Comparison of ENCODE assay signal across 8 cellular contexts in genomic region chr6:119119062-119119461, GRCh38. TPM values are rescaled to one million over a fixed set of nuclear protein-coding genes. Genes with fewer than 3 reads are reported as not detected.
DNase-seq lines count a peak whose midpoint lies in the region; ATAC-seq and TF ChIP-seq lines count a peak whose summit lies in the region.
"Not testable (repeated sequence)": the region's sequence is repeated elsewhere in the genome, so short reads cannot be mapped to it uniquely, and the experiment has no call there.
"Had no signal": no experiment of that assay in that cellular context is flagged by ENCODE, and none has a peak within 500 bp of the region (broad histone marks: within the 10 kb centered on the region; RNA-seq: fewer than 3 reads in every experiment).

No MANE protein-coding gene starts in this region.

- not testable (repeated sequence) for H2BK5ac ChIP-seq in neuronal stem cell (ENCODE audit: low read length)

- H3K18ac ChIP-seq in neuronal stem cell (ENCODE audit: low read length) = not testable (repeated sequence)

- not testable (repeated sequence) for H2AFZ ChIP-seq in GM23338
- H2AFZ ChIP-seq in neuronal stem cell (ENCODE audit: low read length) = peak overlapping the region; percentile 11

- H3K23ac ChIP-seq in neuronal stem cell (ENCODE audit: low read depth, low read length, poor library complexity) = not testable (repeated sequence)

- H4K91ac ChIP-seq in neuronal stem cell (ENCODE audit: low read depth, low read length, poor library complexity) = not testable (repeated sequence)

- H3K4ac ChIP-seq in neuronal stem cell (ENCODE audit: low read length) = not testable (repeated sequence)

- H2BK15ac ChIP-seq in neuronal stem cell (ENCODE audit: low read length) = not testable (repeated sequence)

- H3K14ac ChIP-seq in neuronal stem cell (ENCODE audit: low read length) = not testable (repeated sequence)

- not testable (repeated sequence) for ATAC-seq in GM23338

- H2BK120ac ChIP-seq in neuronal stem cell (ENCODE audit: low read depth, low read length) = not testable (repeated sequence)

- H3K27me3 ChIP-seq in GM23338 (ENCODE audit: insufficient read depth); HUES6 (ENCODE audit: control insufficient read depth, insufficient read depth, low read length); endodermal cell (ENCODE audit: control insufficient read depth, insufficient read depth, low read length, poor library complexity, severe bottlenecking); iPS-18a (ENCODE audit: control insufficient read depth, insufficient read depth, low read length); neuronal stem cell (ENCODE audit: control insufficient read depth in 3 of 3, insufficient read depth in 3 of 3, low read depth in 1 of 3, low read length in 3 of 3): not testable (repeated sequence)

- TF ChIP-seq CTCF in GM23338 (conservative IDR thresholded peaks at IDR 0.05; ENCODE audit: low read depth in 2 of 2); endodermal cell (conservative IDR thresholded peaks at IDR 0.05); mesothelial cell of epicardium (IDR thresholded peaks at IDR 0.05; ENCODE audit: unreplicated experiment): not testable (repeated sequence)

- not testable (repeated sequence) for H3K9me2 ChIP-seq in GM23338 (ENCODE audit: insufficient read depth)

- not testable (repeated sequence) for H4K8ac ChIP-seq in neuronal stem cell (ENCODE audit: low read depth, low read length)

- peak overlapping the region; percentile 50 for H3K4me2 ChIP-seq in GM23338
- H3K4me2 ChIP-seq in neuronal stem cell (ENCODE audit: insufficient read depth, low read length, poor library complexity, severe bottlenecking) = not testable (repeated sequence)

- not testable (repeated sequence) for H3K79me1 ChIP-seq in neuronal stem cell (ENCODE audit: low read depth, low read length)

- H3K27ac ChIP-seq in GM23338 (ENCODE audit: low read depth); HUES6 (ENCODE audit: low read depth, low read length); endodermal cell (ENCODE audit: low read depth, low read length); iPS-18a (ENCODE audit: low read length); neuronal stem cell (replicated peaks; ENCODE audit: low read length): not testable (repeated sequence)

- not testable (repeated sequence) for H4K20me1 ChIP-seq in GM23338 (replicated peaks; ENCODE audit: insufficient read depth)

- not testable (repeated sequence) for H3K79me2 ChIP-seq in GM23338 (replicated peaks; ENCODE audit: insufficient read depth)

- H3K27me3 Mint-ChIP-seq in GM23338 (ENCODE audit: insufficient read depth, low read depth, poor library complexity); endodermal cell (ENCODE audit: insufficient read depth): not testable (repeated sequence)
- peaks cover 17% of the 10 kb centered on the region for H3K27me3 Mint-ChIP-seq in mesothelial cell of epicardium (ENCODE audit: low read depth)

- H3K36me3 Mint-ChIP-seq in GM23338 (ENCODE audit: low read depth); endodermal cell (ENCODE audit: low read depth); mesothelial cell of epicardium: not testable (repeated sequence)

- 59 to 75% methylated on average over 8 to 13 of the region's 13 CpGs for WGBS in endodermal cell (ENCODE audit: insufficient coverage in 1 of 2, insufficient read length in 1 of 2), 2 experiments
- no CpG with 5 or more reads among the region's 13 CpGs for WGBS in neuronal stem cell (ENCODE audit: extremely low coverage in 2 of 2, insufficient read length in 2 of 2, insufficient replicate concordance in 1 of 2), 2 donors

- H3K9me3 ChIP-seq in HUES6 (ENCODE audit: control insufficient read depth, insufficient read depth, low read depth, low read length); endodermal cell (ENCODE audit: control insufficient read depth, low read length); iPS-18a (ENCODE audit: control insufficient read depth, low read depth, low read length); neuronal stem cell (replicated peaks in 1 of 2; ENCODE audit: control insufficient read depth in 2 of 2, insufficient read depth in 1 of 2, low read depth in 1 of 2, low read length in 2 of 2): not testable (repeated sequence)

- not testable (repeated sequence) for H2AK5ac ChIP-seq in neuronal stem cell (ENCODE audit: low read depth, low read length)

- H3K4me1 Mint-ChIP-seq in GM23338 = peaks cover 16% of the 10 kb centered on the region
- not testable (repeated sequence) for H3K4me1 Mint-ChIP-seq in endodermal cell, mesothelial cell of epicardium

- not testable (repeated sequence) for H3K36me3 ChIP-seq in GM23338 (ENCODE audit: insufficient read depth); HUES6 (ENCODE audit: control insufficient read depth, insufficient read depth, low read length); endodermal cell (ENCODE audit: control insufficient read depth, insufficient read depth, low read length); iPS-18a (ENCODE audit: control insufficient read depth, low read depth, low read length); neuronal stem cell (replicated peaks in 1 of 2; ENCODE audit: control insufficient read depth in 2 of 2, insufficient read depth in 2 of 2, low read length in 2 of 2)

- DNase-seq in GM23338 (ENCODE audit: low spot score); mesothelial cell of epicardium (ENCODE audit: low spot score in 2 of 2, unreplicated experiment in 2 of 2); neuronal stem cell (ENCODE audit: low spot score): not testable (repeated sequence)
- DNase-seq in SK-N-DZ (ENCODE audit: low spot score) (peak; percentile 20), endodermal cell (peak; percentile 47)

- not testable (repeated sequence) for H3F3A ChIP-seq in GM23338 (replicated peaks; ENCODE audit: low read depth)

- peak overlapping the region; percentile 28 for H3K4me3 ChIP-seq in GM23338
- peak overlapping the region; percentile 29 for H3K4me3 ChIP-seq in HUES6 (ENCODE audit: low read depth, low read length)
- H3K4me3 ChIP-seq in endodermal cell (ENCODE audit: low read length); neuronal stem cell (ENCODE audit: low read length in 2 of 2): not testable (repeated sequence)
- peak overlapping the region; percentile 3 for H3K4me3 ChIP-seq in iPS-18a (ENCODE audit: low read length)

- H2BK12ac ChIP-seq in neuronal stem cell (ENCODE audit: low read length) = not testable (repeated sequence)

- H3K9me3 Mint-ChIP-seq in GM23338, endodermal cell, mesothelial cell of epicardium: not testable (repeated sequence)

- not testable (repeated sequence) for H3K9ac ChIP-seq in HUES6 (ENCODE audit: low read length); endodermal cell (ENCODE audit: extremely low read depth, low read length, poor library complexity, severe bottlenecking); iPS-18a (ENCODE audit: low read length); neuronal stem cell (ENCODE audit: low read depth, low read length, poor library complexity)

- H3K27ac Mint-ChIP-seq in GM23338, endodermal cell, mesothelial cell of epicardium: not testable (repeated sequence)

- not testable (repeated sequence) for H3K4me1 ChIP-seq in GM23338 (ENCODE audit: insufficient read depth); HUES6 (ENCODE audit: control insufficient read depth, insufficient read depth, low read length); endodermal cell (ENCODE audit: control insufficient read depth, insufficient read depth, low read length); iPS-18a (ENCODE audit: control insufficient read depth, low read depth, low read length); neuronal stem cell (ENCODE audit: control insufficient read depth in 2 of 2, insufficient read depth in 1 of 2, low read depth in 1 of 2, low read length in 2 of 2)

- peak overlapping the region; percentile 57 for H3K4me3 Mint-ChIP-seq in GM23338
- peak overlapping the region; percentile 32 for H3K4me3 Mint-ChIP-seq in endodermal cell
- peak overlapping the region; percentile 33 for H3K4me3 Mint-ChIP-seq in mesothelial cell of epicardium

RNA-seq across cellular contexts. Expression of gene FAM184A, which starts 40.6 kb away (rescaled TPM):
- total RNA-seq in GM23338 (2014; rRNA removed; shearing (Covaris generic)) = 8.3 and 18.6 TPM in 2 replicates
- polyA plus RNA-seq in GM23338 (2016; fragmentation: Nextera tagmentation; extraction: Ambion mirVana) = 10.6 and 13.7 TPM in 2 replicates
- 39.9 and 40.4 TPM in 2 replicates for polyA plus RNA-seq in SK-N-DZ (2014; cell fraction: cytosol; rRNA removed)
- 61.1 and 73.1 TPM in 2 replicates for polyA plus RNA-seq in SK-N-DZ (2014; cell fraction: nucleus; rRNA removed)
- total RNA-seq in endodermal cell (100 to 1,000 TPM; 205 to 216 TPM), mesothelial cell of epicardium (3.7 to 4.3 TPM (median 4.1 TPM) in 3 replicates)
- polyA plus RNA-seq in endodermal cell (2013, experiment 1 of 2) = 64.9 TPM
- 72.0 TPM for polyA plus RNA-seq in endodermal cell (2013, experiment 2 of 2)
- polyA plus RNA-seq in neuronal stem cell (2013, experiment 1 of 2) = 11.3 TPM
- polyA plus RNA-seq in neuronal stem cell (2013, experiment 2 of 2) = 10.6 TPM
- polyA plus RNA-seq: CD14-positive monocyte had no signal

Comparison
In these comparisons a context has a peak if more than half of its experiments do, and no peak if none do; other contexts are left out.
1. RNA of gene FAM184A, which starts 40.6 kb away (total RNA-seq): 205 to 216 TPM in endodermal cell; 8.3 to 18.6 TPM in GM23338 and 3.7 to 4.3 TPM in mesothelial cell of epicardium; every median in the first group is over 10 times any median in the second.
2. Peak in every context shown above with its lines, with median percentiles within 50 percentile points of each other: H3K4me3 Mint-ChIP-seq.